26 cellular contexts compared by ENCODE assay signal in genomic region chr3:157590273-157590672, GRCh38.
"Had no signal": no experiment of that assay in that cellular context is flagged by ENCODE, and none has a peak within 500 bp of the region (broad histone marks: within the 10 kb centered on the region; RNA-seq: fewer than 3 reads in every experiment).

No MANE protein-coding gene starts in this region.

- H3K36me3 Mint-ChIP-seq: activated naive CD4-positive, alpha-beta T cell treated with anti-CD3 and anti-CD28 coated beads, Interleukin-2, amount 50 U/mL, for 72 hours had no signal

- H3K9me3 Mint-ChIP-seq: activated naive CD4-positive, alpha-beta T cell treated with anti-CD3 and anti-CD28 coated beads, Interleukin-2, amount 50 U/mL, for 72 hours; activated naive CD8-positive, alpha-beta T cell treated with anti-CD3 and anti-CD28 coated beads, Interleukin-2, amount 50 U/mL, for 24 hours; activated T-cell treated with anti-CD3 and anti-CD28 coated beads, Interleukin-2, amount 50 U/mL, for 24 hours; activated T-helper 1 cell treated with anti-CD3 and anti-CD28 coated beads, Interleukin-12 subunit alpha, Interleukin-12 subunit beta, Interleukin-2, Interleukin-4 antibody, amounts not matched to agents 30 ng/mL and 10 ng/mL and 1 ng/mL, durations not matched to agents 14 hours and 24 hours and 36 hours had no signal

- H3K4me1 ChIP-seq: ascending aorta, body of pancreas had no signal

- H3K4me3 ChIP-seq: ascending aorta, body of pancreas, cardiac muscle cell had no signal

- H3K4me1 Mint-ChIP-seq: activated naive CD8-positive, alpha-beta T cell treated with anti-CD3 and anti-CD28 coated beads, Interleukin-2, amount 50 U/mL, for 24 hours; T-helper 17 cell had no signal

- H3K27ac Mint-ChIP-seq: activated CD8-positive, alpha-beta T cell treated with anti-CD3 and anti-CD28 coated beads, Interleukin-2, amount 10 ng/mL, durations not matched to agents 7 days and 5 days; activated naive CD4-positive, alpha-beta T cell treated with anti-CD3 and anti-CD28 coated beads, Interleukin-2, amount 50 U/mL, for 72 hours; activated naive CD8-positive, alpha-beta T cell treated with anti-CD3 and anti-CD28 coated beads, Interleukin-2, amount 50 U/mL, for 24 hours; activated T-cell treated with anti-CD3 and anti-CD28 coated beads, Interleukin-2, amount 50 U/mL, for 24 hours; activated T-helper 1 cell treated with anti-CD3 and anti-CD28 coated beads, Interleukin-12 subunit alpha, Interleukin-12 subunit beta, Interleukin-2, Interleukin-4 antibody, amounts not matched to agents 30 ng/mL and 10 ng/mL and 1 ng/mL, durations not matched to agents 14 hours and 24 hours and 36 hours; T-helper 17 cell; WTC11 had no signal

- H3K9me3 ChIP-seq: ascending aorta, body of pancreas had no signal

- DNase-seq: activated CD4-positive, alpha-beta T cell treated with anti-CD3 and anti-CD28 coated beads for 48 hours; activated CD4-positive, alpha-beta T cell treated with anti-CD3 and anti-CD28 coated beads, Interleukin-2, amount 50 U/mL, for 4 hours; activated CD4-positive, CD25-positive, alpha-beta regulatory T cell treated with anti-CD3 and anti-CD28 coated beads, Interleukin-2, amount 50 U/mL, for 72 hours; activated CD8-positive, alpha-beta T cell treated with anti-CD3 and anti-CD28 coated beads, Interleukin-2, amount 10 ng/mL, durations not matched to agents 7 days and 5 days; activated effector memory CD4-positive, alpha-beta T cell treated with Interleukin-2 at 50 U/mL for 16 hours; activated naive CD4-positive, alpha-beta T cell treated with Interleukin-2 at 50 U/mL for 16 hours; activated naive CD8-positive, alpha-beta T cell treated with anti-CD3 and anti-CD28 coated beads, Interleukin-2, amount 50 U/mL, for 24 hours; activated T-cell treated with anti-CD3 and anti-CD28 coated beads, Interleukin-2, amount 50 U/mL, for 24 hours; amniotic stem cell; body of pancreas; KG1; NCI-H1092; NCI-H1694; NCI-H2029; NCI-H226; NCI-H526; NK-92 treated with Interleukin-12 subunit alpha and Interleukin-12 subunit beta, amount 100 ng/mL, for 24 hours; OCI-M1; RPMI8226; T-helper 17 cell; T-helper 9 cell had no signal

- H3K27me3 ChIP-seq: ascending aorta, body of pancreas, cardiac muscle cell had no signal

- H3K4me3 Mint-ChIP-seq: activated CD8-positive, alpha-beta T cell treated with anti-CD3 and anti-CD28 coated beads, Interleukin-2, amount 10 ng/mL, durations not matched to agents 7 days and 5 days; activated naive CD8-positive, alpha-beta T cell treated with anti-CD3 and anti-CD28 coated beads, Interleukin-2, amount 50 U/mL, for 24 hours; activated T-cell treated with anti-CD3 and anti-CD28 coated beads, Interleukin-2, amount 50 U/mL, for 24 hours; activated T-helper 1 cell treated with anti-CD3 and anti-CD28 coated beads, Interleukin-12 subunit alpha, Interleukin-12 subunit beta, Interleukin-2, Interleukin-4 antibody, amounts not matched to agents 30 ng/mL and 10 ng/mL and 1 ng/mL, durations not matched to agents 14 hours and 24 hours and 36 hours; T-helper 17 cell; WTC11 had no signal

- H3K36me3 ChIP-seq: ascending aorta, cardiac muscle cell had no signal

- H3K27ac ChIP-seq: ascending aorta, body of pancreas, cardiac muscle cell had no signal
